In genomic region chr17:28901866-28902818, GRCh38 we compare ENCODE assay signal across 1 cellular context.
TF ChIP-seq lines count a peak whose summit lies in the region.

No MANE protein-coding gene starts in this region.

TF ChIP-seq in HEK293, 187 proteins besides CTCF, POLR2A, EP300 and RAD21 (continued from another document):
- TF ChIP-seq, protein P1, sequence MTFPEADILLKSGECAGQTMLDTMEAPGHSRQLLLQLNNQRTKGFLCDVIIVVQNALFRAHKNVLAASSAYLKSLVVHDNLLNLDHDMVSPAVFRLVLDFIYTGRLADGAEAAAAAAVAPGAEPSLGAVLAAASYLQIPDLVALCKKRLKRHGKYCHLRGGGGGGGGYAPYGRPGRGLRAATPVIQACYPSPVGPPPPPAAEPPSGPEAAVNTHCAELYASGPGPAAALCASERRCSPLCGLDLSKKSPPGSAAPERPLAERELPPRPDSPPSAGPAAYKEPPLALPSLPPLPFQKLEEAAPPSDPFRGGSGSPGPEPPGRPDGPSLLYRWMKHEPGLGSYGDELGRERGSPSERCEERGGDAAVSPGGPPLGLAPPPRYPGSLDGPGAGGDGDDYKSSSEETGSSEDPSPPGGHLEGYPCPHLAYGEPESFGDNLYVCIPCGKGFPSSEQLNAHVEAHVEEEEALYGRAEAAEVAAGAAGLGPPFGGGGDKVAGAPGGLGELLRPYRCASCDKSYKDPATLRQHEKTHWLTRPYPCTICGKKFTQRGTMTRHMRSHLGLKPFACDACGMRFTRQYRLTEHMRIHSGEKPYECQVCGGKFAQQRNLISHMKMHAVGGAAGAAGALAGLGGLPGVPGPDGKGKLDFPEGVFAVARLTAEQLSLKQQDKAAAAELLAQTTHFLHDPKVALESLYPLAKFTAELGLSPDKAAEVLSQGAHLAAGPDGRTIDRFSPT (tag by site-specific recombination; IDR thresholded peaks at IDR 0.05) = no peak
- TF ChIP-seq ZNF501 (tag by site-specific recombination; IDR thresholded peaks at IDR 0.05) (peak; percentile 47; the same call in 1 of the 2 replicates), ZNF544 (tag by site-specific recombination; IDR thresholded peaks at IDR 0.05) (no peak), ZNF2 (tag by site-specific recombination; IDR thresholded peaks at IDR 0.05) (peak; percentile 59; the same call in 1 of the 2 replicates), ZNF76 (tag by site-specific recombination; IDR thresholded peaks at IDR 0.05; ENCODE audit: borderline replicate concordance, low read depth) (0 out of 2 replicates have a peak, but pooled peaks have one; percentile 13), GLI4 (tag by site-specific recombination; IDR thresholded peaks at IDR 0.05) (no peak), ZNF114 (tag by site-specific recombination; IDR thresholded peaks at IDR 0.05) (no peak), WT1 (tag by site-specific recombination; IDR thresholded peaks at IDR 0.05) (peak; percentile 48; the same call in 1 of the 2 replicates), TCF7L2 (IDR thresholded peaks at IDR 0.05; ENCODE audit: borderline replicate concordance, low read depth, low read length) (no peak), ZNF280C (tag by site-specific recombination; IDR thresholded peaks at IDR 0.05) (no peak), ZNF324 (tag by site-specific recombination; IDR thresholded peaks at IDR 0.05) (0 out of 2 replicates have a peak, but pooled peaks have one; percentile 48), ZNF211 (tag by site-specific recombination; IDR thresholded peaks at IDR 0.05; ENCODE audit: low read depth) (no peak), OSR2 (tag by site-specific recombination; IDR thresholded peaks at IDR 0.05) (no peak), ZNF354C (tag by site-specific recombination; IDR thresholded peaks at IDR 0.05; ENCODE audit: borderline replicate concordance, low read depth) (no peak), ZNF112 (tag by site-specific recombination; IDR thresholded peaks at IDR 0.05) (no peak), ZNF548 (tag by site-specific recombination; IDR thresholded peaks at IDR 0.05) (no peak)
- TF ChIP-seq, protein P2, sequence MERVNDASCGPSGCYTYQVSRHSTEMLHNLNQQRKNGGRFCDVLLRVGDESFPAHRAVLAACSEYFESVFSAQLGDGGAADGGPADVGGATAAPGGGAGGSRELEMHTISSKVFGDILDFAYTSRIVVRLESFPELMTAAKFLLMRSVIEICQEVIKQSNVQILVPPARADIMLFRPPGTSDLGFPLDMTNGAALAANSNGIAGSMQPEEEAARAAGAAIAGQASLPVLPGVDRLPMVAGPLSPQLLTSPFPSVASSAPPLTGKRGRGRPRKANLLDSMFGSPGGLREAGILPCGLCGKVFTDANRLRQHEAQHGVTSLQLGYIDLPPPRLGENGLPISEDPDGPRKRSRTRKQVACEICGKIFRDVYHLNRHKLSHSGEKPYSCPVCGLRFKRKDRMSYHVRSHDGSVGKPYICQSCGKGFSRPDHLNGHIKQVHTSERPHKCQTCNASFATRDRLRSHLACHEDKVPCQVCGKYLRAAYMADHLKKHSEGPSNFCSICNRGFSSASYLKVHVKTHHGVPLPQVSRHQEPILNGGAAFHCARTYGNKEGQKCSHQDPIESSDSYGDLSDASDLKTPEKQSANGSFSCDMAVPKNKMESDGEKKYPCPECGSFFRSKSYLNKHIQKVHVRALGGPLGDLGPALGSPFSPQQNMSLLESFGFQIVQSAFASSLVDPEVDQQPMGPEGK (tag by site-specific recombination; IDR thresholded peaks at IDR 0.05) = peak; percentile 68; the same call in 1 of the 2 replicates
- TF ChIP-seq, protein P3, sequence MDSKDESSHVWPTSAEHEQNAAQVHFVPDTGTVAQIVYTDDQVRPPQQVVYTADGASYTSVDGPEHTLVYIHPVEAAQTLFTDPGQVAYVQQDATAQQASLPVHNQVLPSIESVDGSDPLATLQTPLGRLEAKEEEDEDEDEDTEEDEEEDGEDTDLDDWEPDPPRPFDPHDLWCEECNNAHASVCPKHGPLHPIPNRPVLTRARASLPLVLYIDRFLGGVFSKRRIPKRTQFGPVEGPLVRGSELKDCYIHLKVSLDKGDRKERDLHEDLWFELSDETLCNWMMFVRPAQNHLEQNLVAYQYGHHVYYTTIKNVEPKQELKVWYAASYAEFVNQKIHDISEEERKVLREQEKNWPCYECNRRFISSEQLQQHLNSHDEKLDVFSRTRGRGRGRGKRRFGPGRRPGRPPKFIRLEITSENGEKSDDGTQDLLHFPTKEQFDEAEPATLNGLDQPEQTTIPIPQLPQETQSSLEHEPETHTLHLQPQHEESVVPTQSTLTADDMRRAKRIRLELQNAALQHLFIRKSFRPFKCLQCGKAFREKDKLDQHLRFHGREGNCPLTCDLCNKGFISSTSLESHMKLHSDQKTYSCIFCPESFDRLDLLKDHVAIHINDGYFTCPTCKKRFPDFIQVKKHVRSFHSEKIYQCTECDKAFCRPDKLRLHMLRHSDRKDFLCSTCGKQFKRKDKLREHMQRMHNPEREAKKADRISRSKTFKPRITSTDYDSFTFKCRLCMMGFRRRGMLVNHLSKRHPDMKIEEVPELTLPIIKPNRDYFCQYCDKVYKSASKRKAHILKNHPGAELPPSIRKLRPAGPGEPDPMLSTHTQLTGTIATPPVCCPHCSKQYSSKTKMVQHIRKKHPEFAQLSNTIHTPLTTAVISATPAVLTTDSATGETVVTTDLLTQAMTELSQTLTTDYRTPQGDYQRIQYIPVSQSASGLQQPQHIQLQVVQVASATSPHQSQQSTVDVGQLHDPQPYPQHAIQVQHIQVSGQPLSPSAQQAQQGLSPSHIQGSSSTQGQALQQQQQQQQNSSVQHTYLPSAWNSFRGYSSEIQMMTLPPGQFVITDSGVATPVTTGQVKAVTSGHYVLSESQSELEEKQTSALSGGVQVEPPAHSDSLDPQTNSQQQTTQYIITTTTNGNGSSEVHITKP (tag by site-specific recombination; IDR thresholded peaks at IDR 0.05) = 0 out of 2 replicates have a peak, but pooled peaks have one; percentile 10
